17 cellular contexts compared by ENCODE assay signal in genomic region chr1:29962831-29963247, GRCh38.
DNase-seq lines count a peak whose midpoint lies in the region; ATAC-seq and TF ChIP-seq lines count a peak whose summit lies in the region.
"Had no signal": no experiment of that assay in that cellular context is flagged by ENCODE, and none has a peak within 500 bp of the region (broad histone marks: within the 10 kb centered on the region; RNA-seq: fewer than 3 reads in every experiment).

No MANE protein-coding gene starts in this region.

- TF ChIP-seq EP300 in stomach (IDR thresholded peaks at IDR 0.05) = no peak

- H3K4me3 Mint-ChIP-seq in natural killer cell treated with Interleukin-12 subunit alpha and Interleukin-12 subunit beta and Interleukin-15 and Interleukin-18, amount 100 ng/mL, for 72 hours = no peak overlapping the region
- H3K4me3 Mint-ChIP-seq in natural killer cell = no peak overlapping the region

- TF ChIP-seq CTCF in natural killer cell (IDR thresholded peaks at IDR 0.05) (no peak), PC-3 (conservative IDR thresholded peaks at IDR 0.05; ENCODE audit: low read depth, low read length) (no peak), stomach (IDR thresholded peaks at IDR 0.05) (no peak)

- H3K4me1 ChIP-seq in PC-3 (ENCODE audit: insufficient read depth, low read length) (peaks cover 4% of the 10 kb centered on the region; the same call in 1 of the 2 replicates), stomach (no peaks in the 10 kb centered on the region)

- H3K27ac Mint-ChIP-seq in natural killer cell treated with Interleukin-12 subunit alpha and Interleukin-12 subunit beta and Interleukin-15 and Interleukin-18, amount 100 ng/mL, for 72 hours = no peak overlapping the region
- no peak overlapping the region for H3K27ac Mint-ChIP-seq in natural killer cell

- no peaks in the 10 kb centered on the region for H3K36me3 Mint-ChIP-seq in natural killer cell treated with Interleukin-12 subunit alpha and Interleukin-12 subunit beta and Interleukin-15 and Interleukin-18, amount 100 ng/mL, for 72 hours
- no peaks in the 10 kb centered on the region for H3K36me3 Mint-ChIP-seq in natural killer cell

- 0 out of 2 replicates have a peak overlapping the region, but pooled peaks have one; percentile 4 for H2AFZ ChIP-seq in PC-3 (ENCODE audit: low read length)

- H3K27ac ChIP-seq in PC-3 (ENCODE audit: low read length) = no peak overlapping the region
- no peak overlapping the region for H3K27ac ChIP-seq in stomach

- no peak overlapping the region for H3K9ac ChIP-seq in PC-3 (ENCODE audit: low read length)

- whole genome bisulfite sequencing in stomach, 5 donors = 22 to 65% (median 46%) methylated on average over 2 to 3 of the region's 3 CpGs

- H3K9me3 ChIP-seq in PC-3 (ENCODE audit: low read length) = no peaks in the 10 kb centered on the region
- no peaks in the 10 kb centered on the region for H3K9me3 ChIP-seq in stomach

- no peaks in the 10 kb centered on the region for H4K20me1 ChIP-seq in PC-3 (ENCODE audit: low read length)

- peaks cover 10 to 17% of the 10 kb centered on the region in 2 donors for H3K27me3 Mint-ChIP-seq in natural killer cell treated with Interleukin-12 subunit alpha and Interleukin-12 subunit beta and Interleukin-15 and Interleukin-18, amount 100 ng/mL, for 72 hours
- peaks cover 6 to 7% of the 10 kb centered on the region in 2 donors for H3K27me3 Mint-ChIP-seq in natural killer cell (ENCODE audit: low read depth in 2 of 2)

- no TSS peak for BruUV-seq in PC-3 (replicated peaks; lab: Mats Ljungman, UMichigan)

- no peak for ATAC-seq in natural killer cell treated with Interleukin-12 subunit alpha and Interleukin-12 subunit beta and Interleukin-15 and Interleukin-18, amount 100 ng/mL, for 72 hours
- ATAC-seq in natural killer cell = no peak
- no peak for ATAC-seq in PC-3
- ATAC-seq in GM19023 (IDR thresholded peaks at IDR 0.05; ENCODE audit: unreplicated experiment) = no peak

- DNase-seq in natural killer cell treated with Interleukin-12 subunit alpha and Interleukin-12 subunit beta and Interleukin-15 and Interleukin-18, amount 100 ng/mL, for 72 hours (ENCODE audit: low spot score) = peak; percentile 56
- no peak for DNase-seq in natural killer cell
- DNase-seq in PC-3 = peak; percentile 45
- DNase-seq in ecto neural progenitor cell (ENCODE audit: low spot score) = peak; percentile 44
- no peak for DNase-seq in cerebellar nuclear complex (lab: John Stamatoyannopoulos, UW)
- DNase-seq in hippocampal formation (lab: John Stamatoyannopoulos, UW) = no peak
- no peak for DNase-seq in stomach
- DNase-seq: AML-193, Calu3, DND-41, NCI-H1092 treated with DMSO at 0.1 percent for 48 hours, NCI-H1694, NCI-H446, NCI-H748 treated with DMSO at 0.1 percent for 48 hours, SIG-M5, SW 1271 had no signal

- POLR2A ChIA-PET in PC-3 (lab: Charles Lee; ENCODE audit: unreplicated experiment) = no interaction called here

- CTCF ChIA-PET in PC-3 (lab: Charles Lee) = no interaction called here

- H3F3A ChIP-seq in PC-3 (ENCODE audit: low read length, unreplicated experiment) = no peaks in the 10 kb centered on the region

- no peaks in the 10 kb centered on the region for H3K4me1 Mint-ChIP-seq in natural killer cell treated with Interleukin-12 subunit alpha and Interleukin-12 subunit beta and Interleukin-15 and Interleukin-18, amount 100 ng/mL, for 72 hours (ENCODE audit: low read depth in 2 of 2)
- no peaks in the 10 kb centered on the region for H3K4me1 Mint-ChIP-seq in natural killer cell

- intact Hi-C loops in natural killer cell (cut with micrococcal nuclease) (no loop called here), PC-3 (cut with micrococcal nuclease) (no loop called here), stomach (cut with DNase I; ENCODE audit: low total_unique reads) (no loop called here)

- no peak for TF ChIP-seq POLR2A in stomach (IDR thresholded peaks at IDR 0.05)

- H3K4me2 ChIP-seq in PC-3 (ENCODE audit: low read length) = peak overlapping the region; percentile 16; the same call in 1 of the 2 replicates

- H3K36me3 ChIP-seq in PC-3 (ENCODE audit: low read depth, low read length) (no peaks in the 10 kb centered on the region), stomach (no peaks in the 10 kb centered on the region)

- H3K27me3 ChIP-seq in PC-3 (ENCODE audit: low read length) (no peaks in the 10 kb centered on the region; the same call in 1 of the 2 replicates), stomach (peaks cover 0 to 79% (median 4%) of the 10 kb centered on the region in 3 donors)

- H3K9me2 ChIP-seq in PC-3 (replicated peaks; ENCODE audit: low read length) = no peaks in the 10 kb centered on the region

- no peak overlapping the region for H3K4me3 ChIP-seq in PC-3 (ENCODE audit: low read length)
- no peak overlapping the region for H3K4me3 ChIP-seq in stomach

- H3K9me3 Mint-ChIP-seq in natural killer cell treated with Interleukin-12 subunit alpha and Interleukin-12 subunit beta and Interleukin-15 and Interleukin-18, amount 100 ng/mL, for 72 hours = no peaks in the 10 kb centered on the region
- H3K9me3 Mint-ChIP-seq in natural killer cell = no peaks in the 10 kb centered on the region

- no peaks in the 10 kb centered on the region for H3K79me2 ChIP-seq in PC-3 (ENCODE audit: low read length)

Comparison
In these comparisons a context has a peak if more than half of its experiments do, and no peak if none do; other contexts are left out.
1. DNase-seq: peak in natural killer cell treated with Interleukin-12 subunit alpha and Interleukin-12 subunit beta and Interleukin-15 and Interleukin-18, amount 100 ng/mL, for 72 hours (single experiment), PC-3 (single experiment) and ecto neural progenitor cell (single experiment); none in natural killer cell (single experiment), cerebellar nuclear complex (0 of 2), hippocampal formation (0 of 2) and stomach (single experiment).